In genomic region chr9:69759478-69760277, GRCh38 we compare ENCODE assay signal across 1 cellular context.
TF ChIP-seq lines count a peak whose summit lies in the region.

TSS of gene PTAR1 (minus strand) at chr9:69760011. CDS start at chr9:69759938, 73 bp downstream.

TF ChIP-seq in HepG2, 621 proteins besides CTCF, POLR2A, EP300 and RAD21 (continued from another document and continues in another):
- no peak for TF ChIP-seq TEF (CRISPR knock-in tag; IDR thresholded peaks at IDR 0.05)
- no peak for TF ChIP-seq ZNF572 (CRISPR knock-in tag; IDR thresholded peaks at IDR 0.05)
- TF ChIP-seq HMGXB3 (CRISPR knock-in tag; IDR thresholded peaks at IDR 0.05; ENCODE audit: borderline replicate concordance): no peak
- peak; percentile 67; the same call in 1 of the 2 replicates for TF ChIP-seq BCL3 (CRISPR knock-in tag; IDR thresholded peaks at IDR 0.05)
- TF ChIP-seq USF2 (IDR thresholded peaks at IDR 0.05; ENCODE audit: low read depth, low read length): no peak
- TF ChIP-seq USF2 (CRISPR knock-in tag; IDR thresholded peaks at IDR 0.05; ENCODE audit: borderline replicate concordance): no peak
- no peak for TF ChIP-seq JUN (CRISPR knock-in tag; IDR thresholded peaks at IDR 0.05)
- no peak for TF ChIP-seq EZH2 (conservative IDR thresholded peaks at IDR 0.05; ENCODE audit: low read depth, low read length)
- no peak for TF ChIP-seq YEATS4 (CRISPR knock-in tag; IDR thresholded peaks at IDR 0.05; ENCODE audit: borderline replicate concordance)
- peak; percentile 40 for TF ChIP-seq TAF15 (IDR thresholded peaks at IDR 0.05; ENCODE audit: low read depth, low read length, poor library complexity, severe bottlenecking)
- peak; percentile 13; the same call in 1 of the 2 replicates for TF ChIP-seq POGK (CRISPR knock-in tag; conservative IDR thresholded peaks at IDR 0.05)
- TF ChIP-seq MAFK (conservative IDR thresholded peaks at IDR 0.05 in 1 of 2, IDR thresholded peaks at IDR 0.05 in 1 of 2; ENCODE audit: low read length in 2 of 2): no peak
- no peak for TF ChIP-seq RNF219 (CRISPR knock-in tag; IDR thresholded peaks at IDR 0.05)
- TF ChIP-seq ZNF513 (CRISPR knock-in tag; conservative IDR thresholded peaks at IDR 0.05): no peak
- no peak for TF ChIP-seq ZNF639 (CRISPR knock-in tag; conservative IDR thresholded peaks at IDR 0.05)
- TF ChIP-seq MLXIP (CRISPR knock-in tag; IDR thresholded peaks at IDR 0.05; ENCODE audit: borderline replicate concordance): no peak
- TF ChIP-seq MIER2 (CRISPR knock-in tag; IDR thresholded peaks at IDR 0.05): no peak
- TF ChIP-seq SRSF4 (IDR thresholded peaks at IDR 0.05; ENCODE audit: low read depth, low read length, poor library complexity, severe bottlenecking): no peak
- no peak for TF ChIP-seq MAFF (IDR thresholded peaks at IDR 0.05; ENCODE audit: low read depth, low read length)
- peak; percentile 43; the same call in 1 of the 2 replicates for TF ChIP-seq TFDP1 (CRISPR knock-in tag; IDR thresholded peaks at IDR 0.05; ENCODE audit: borderline replicate concordance)
- no peak for TF ChIP-seq THAP8 (CRISPR knock-in tag; IDR thresholded peaks at IDR 0.05; ENCODE audit: borderline replicate concordance)
- no peak for TF ChIP-seq PAF1 (CRISPR knock-in tag; IDR thresholded peaks at IDR 0.05)
- no peak for TF ChIP-seq HNF4A (CRISPR knock-in tag; IDR thresholded peaks at IDR 0.05)
- no peak for TF ChIP-seq ZNF781 (CRISPR knock-in tag; IDR thresholded peaks at IDR 0.05; ENCODE audit: borderline replicate concordance, not compliant biosample characterization)
- TF ChIP-seq KLF9 (CRISPR knock-in tag; IDR thresholded peaks at IDR 0.05; ENCODE audit: low read depth): no peak
